26 cellular contexts compared by ENCODE assay signal in genomic region chr2:1638281-1638860, GRCh38.
DNase-seq lines count a peak whose midpoint lies in the region; ATAC-seq and TF ChIP-seq lines count a peak whose summit lies in the region.
"Had no signal": no experiment of that assay in that cellular context is flagged by ENCODE, and none has a peak within 500 bp of the region (broad histone marks: within the 10 kb centered on the region; RNA-seq: fewer than 3 reads in every experiment).

No MANE protein-coding gene starts in this region.

- CTCF ChIA-PET in RWPE1 (lab: Yijun Ruan, JAX) = no interaction called here

- ATAC-seq in foreskin keratinocyte = peak; percentile 69
- ATAC-seq: activated CD8-positive, alpha-beta T cell treated with anti-CD3 and anti-CD28 coated beads for 36 hours; activated naive CD4-positive, alpha-beta T cell treated with anti-CD3 and anti-CD28 coated beads, Interleukin-2, amount 50 U/mL, for 72 hours; T-helper 17 cell had no signal

- POLR2A ChIA-PET in RWPE1 (lab: Yijun Ruan, JAX; ENCODE audit: low non-redundant PET) = no interaction called here

- peaks cover 1% of the 10 kb centered on the region for H3K27me3 Mint-ChIP-seq in progenitor cell of endocrine pancreas
- H3K27me3 Mint-ChIP-seq in chondrocyte (ENCODE audit: low read depth) = no peaks in the 10 kb centered on the region
- H3K27me3 Mint-ChIP-seq: activated CD8-positive, alpha-beta T cell treated with anti-CD3 and anti-CD28 coated beads for 36 hours had no signal

- H3K27me3 ChIP-seq in foreskin keratinocyte = no peaks in the 10 kb centered on the region
- H3K27me3 ChIP-seq: BLaER1, dorsolateral prefrontal cortex, tibial nerve had no signal

- DNase-seq in ELR (ENCODE audit: low read depth) = peak; percentile 21
- peak; percentile 29 for DNase-seq in RWPE1 (ENCODE audit: low spot score)
- no peak for DNase-seq in foreskin keratinocyte
- no peak for DNase-seq in progenitor cell of endocrine pancreas (ENCODE audit: low spot score, unreplicated experiment)
- DNase-seq in chondrocyte (ENCODE audit: low spot score) = no peak
- DNase-seq in activated effector memory CD4-positive, alpha-beta T cell treated with Interleukin-2 at 50 U/mL for 16 hours = no peak
- DNase-seq in NCI-H2171 (lab: John Stamatoyannopoulos, UW) = no peak
- DNase-seq: activated CD4-positive, alpha-beta T cell treated with anti-CD3 and anti-CD28 coated beads for 1 hour; activated CD8-positive, alpha-beta T cell treated with anti-CD3 and anti-CD28 coated beads for 36 hours; central memory CD4-positive, alpha-beta T cell; DMS53; dorsolateral prefrontal cortex; GDM1; H7; NCI-H1092 treated with DMSO at 0.1 percent for 48 hours; NCI-H2029; NCI-H2227 treated with DMSO at 0.1 percent for 48 hours; NCI-H526 treated with DMSO at 0.1 percent for 48 hours; RPMI8226; SK-N-SH; T-helper 17 cell had no signal

- no peak for TF ChIP-seq CTCF in RWPE1 (conservative IDR thresholded peaks at IDR 0.05; ENCODE audit: low read depth)
- no peak for TF ChIP-seq CTCF in foreskin keratinocyte (conservative IDR thresholded peaks at IDR 0.05)
- no peak for TF ChIP-seq CTCF in progenitor cell of endocrine pancreas (IDR thresholded peaks at IDR 0.05; ENCODE audit: unreplicated experiment)
- TF ChIP-seq CTCF in chondrocyte (IDR thresholded peaks at IDR 0.05) = no peak

- no peaks in the 10 kb centered on the region for H3K4me1 ChIP-seq in foreskin keratinocyte
- H3K4me1 ChIP-seq: BLaER1 had no signal

- H3K36me3 Mint-ChIP-seq in progenitor cell of endocrine pancreas (ENCODE audit: insufficient read depth) (peaks cover 23% of the 10 kb centered on the region), chondrocyte (ENCODE audit: low read depth) (peaks cover 53% of the 10 kb centered on the region)
- H3K36me3 Mint-ChIP-seq: activated naive CD4-positive, alpha-beta T cell treated with anti-CD3 and anti-CD28 coated beads, Interleukin-2, amount 50 U/mL, for 72 hours had no signal

- H3K4me1 Mint-ChIP-seq in progenitor cell of endocrine pancreas (ENCODE audit: low read depth) = peaks cover 11% of the 10 kb centered on the region
- peaks cover 22% of the 10 kb centered on the region for H3K4me1 Mint-ChIP-seq in chondrocyte (ENCODE audit: low read depth)
- H3K4me1 Mint-ChIP-seq: T-helper 17 cell had no signal

- H3K27ac ChIP-seq in RWPE1 (peak overlapping the region; percentile 65), foreskin keratinocyte (no peak overlapping the region)
- H3K27ac ChIP-seq: BLaER1, dorsolateral prefrontal cortex, tibial nerve had no signal

- H3K9me3 Mint-ChIP-seq in progenitor cell of endocrine pancreas (ENCODE audit: low read depth) (no peaks in the 10 kb centered on the region), chondrocyte (ENCODE audit: low read depth) (no peaks in the 10 kb centered on the region)
- H3K9me3 Mint-ChIP-seq: activated CD8-positive, alpha-beta T cell treated with anti-CD3 and anti-CD28 coated beads for 36 hours; activated naive CD4-positive, alpha-beta T cell treated with anti-CD3 and anti-CD28 coated beads, Interleukin-2, amount 50 U/mL, for 72 hours; activated T-helper 2 cell treated with anti-CD3 and anti-CD28 coated beads, Interferon-gamma antibody, Interleukin-2, Interleukin-4, amounts not matched to agents 10 μg/mL and 5 μg/mL and 100 μg/mL, durations not matched to agents 14 hours and 24 hours and 36 hours; neural crest cell had no signal

- H3K4me3 Mint-ChIP-seq in progenitor cell of endocrine pancreas (ENCODE audit: low read depth) = no peak overlapping the region
- no peak overlapping the region for H3K4me3 Mint-ChIP-seq in chondrocyte (ENCODE audit: unreplicated experiment)
- H3K4me3 Mint-ChIP-seq: activated CD8-positive, alpha-beta T cell treated with anti-CD3 and anti-CD28 coated beads for 36 hours; neural crest cell; T-helper 17 cell had no signal

- peak overlapping the region; percentile 33 for H3K27ac Mint-ChIP-seq in progenitor cell of endocrine pancreas
- H3K27ac Mint-ChIP-seq in chondrocyte (ENCODE audit: unreplicated experiment) = no peak overlapping the region
- H3K27ac Mint-ChIP-seq: activated CD8-positive, alpha-beta T cell treated with anti-CD3 and anti-CD28 coated beads for 36 hours; activated naive CD4-positive, alpha-beta T cell treated with anti-CD3 and anti-CD28 coated beads, Interleukin-2, amount 50 U/mL, for 72 hours; activated T-helper 2 cell treated with anti-CD3 and anti-CD28 coated beads, Interferon-gamma antibody, Interleukin-2, Interleukin-4, amounts not matched to agents 10 μg/mL and 5 μg/mL and 100 μg/mL, durations not matched to agents 14 hours and 24 hours and 36 hours; T-helper 17 cell had no signal

Comparison
In these comparisons a context has a peak if more than half of its experiments do, and no peak if none do; other contexts are left out.
1. DNase-seq: peak in ELR (single experiment) and RWPE1 (single experiment); none in foreskin keratinocyte (0 of 2), progenitor cell of endocrine pancreas (single experiment), chondrocyte (single experiment), activated effector memory CD4-positive, alpha-beta T cell treated with Interleukin-2 at 50 U/mL for 16 hours (single experiment) and NCI-H2171 (single experiment).